In the genomic region with DNA sequence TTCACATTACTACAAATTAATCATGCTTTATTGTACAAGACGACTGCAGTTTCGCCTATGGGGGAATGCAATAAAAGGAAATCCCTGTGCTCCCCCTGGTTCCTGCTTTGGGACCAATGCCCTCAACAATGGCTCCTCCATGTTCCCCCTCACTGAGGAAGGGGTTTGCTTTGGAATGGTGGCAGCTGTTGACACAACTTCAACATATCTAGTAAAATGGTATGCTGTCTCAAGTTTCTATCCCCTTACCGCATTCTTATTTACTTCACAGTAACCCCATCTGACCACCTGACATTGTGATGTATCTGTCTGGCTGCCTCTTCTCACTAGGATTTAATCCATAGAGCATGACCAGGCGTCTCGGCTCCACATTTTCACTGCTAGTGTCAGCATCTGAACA, we compare ENCODE assay signal across 15 cellular contexts. TPM values are rescaled to one million over a fixed set of nuclear protein-coding genes. Genes with fewer than 3 reads are reported as not detected.
A peak's percentile ranks its signal among the peaks of the same experiment; 100 is the strongest.
DNase-seq lines count a peak whose midpoint lies in the region; ATAC-seq and TF ChIP-seq lines count a peak whose summit lies in the region.
"Had no signal": no experiment of that assay in that cellular context is flagged by ENCODE, and none has a peak within 500 bp of the region (broad histone marks: within the 10 kb centered on the region; RNA-seq: fewer than 3 reads in every experiment).

No MANE protein-coding gene starts in this region.

- H3K36me3 Mint-ChIP-seq in nephron (ENCODE audit: low read depth), result no peaks in the 10 kb centered on the region
- H3K36me3 Mint-ChIP-seq: CD14-positive monocyte; CD8-positive, alpha-beta T cell had no signal

- DNase-seq in NCI-H510A treated with DMSO at 0.1 percent for 48 hours (lab: John Stamatoyannopoulos, UW) (peak; percentile 10), NCI-H510A (lab: John Stamatoyannopoulos, UW) (no peak), SJCRH30 (peak; percentile 56 to 78), D341Med (ENCODE audit: low spot score) (no peak), OCI-M1 (lab: John Stamatoyannopoulos, UW) (no peak)
- DNase-seq: CD8-positive, alpha-beta T cell; COR-L47; GM23248 had no signal

- H3K27me3 ChIP-seq in SJCRH30, result no peaks in the 10 kb centered on the region

- TF ChIP-seq CTCF in nephron (IDR thresholded peaks at IDR 0.05; ENCODE audit: unreplicated experiment in 3 of 3), result no peak

- H3K4me3 Mint-ChIP-seq in nephron, result no peak overlapping the region
- H3K4me3 Mint-ChIP-seq: CD14-positive monocyte; CD8-positive, alpha-beta T cell had no signal

- peak overlapping the region; percentile 59 for H3K27ac ChIP-seq in SJCRH30
- H3K27ac ChIP-seq: 22Rv1, GM23248 had no signal

- H3K36me3 ChIP-seq in SJCRH30, result no peaks in the 10 kb centered on the region

- H3K4me1 ChIP-seq in SJCRH30, result peaks cover 48% of the 10 kb centered on the region

- H3K9me3 ChIP-seq in SJCRH30 (replicated peaks), result no peaks in the 10 kb centered on the region; the same call in 1 of the 2 replicates

- H3K27me3 Mint-ChIP-seq in nephron (ENCODE audit: low read depth), result no peaks in the 10 kb centered on the region

- H3K27ac Mint-ChIP-seq in nephron, result peak overlapping the region; percentile 40 to 57 (median 49)
- H3K27ac Mint-ChIP-seq: CD14-positive monocyte; CD8-positive, alpha-beta T cell had no signal

- ATAC-seq in HG03378 (IDR thresholded peaks at IDR 0.05; ENCODE audit: unreplicated experiment), result no peak
- ATAC-seq: CD8-positive, alpha-beta T cell had no signal

- no peak overlapping the region for H3K4me3 ChIP-seq in SJCRH30
- H3K4me3 ChIP-seq: GM23248 had no signal

- H3K9me3 Mint-ChIP-seq in nephron, result no peaks in the 10 kb centered on the region
- H3K9me3 Mint-ChIP-seq: CD8-positive, alpha-beta T cell had no signal

- peaks cover 50% of the 10 kb centered on the region for H3K4me1 Mint-ChIP-seq in nephron

RNA-seq across cellular contexts. Expression of gene PIWIL3, which starts 48.8 kb away (rescaled TPM):
- 0.02 TPM in 1 of 2 replicates, not detected in the other for total RNA-seq in SJCRH30 (2014; rRNA removed; shearing (Covaris generic))
- total RNA-seq: A673; CD8-positive, alpha-beta T cell; Daoy; GM23248; HT1080 had no signal

Comparison
In these comparisons a context has a peak if more than half of its experiments do, and no peak if none do; other contexts are left out.
1. DNase-seq: peak in NCI-H510A treated with DMSO at 0.1 percent for 48 hours (single experiment) and SJCRH30 (2 of 2); none in NCI-H510A (single experiment), D341Med (single experiment) and OCI-M1 (single experiment).